25 cellular contexts compared by ENCODE assay signal in genomic region chr11:30852645-30853044, GRCh38.
DNase-seq lines count a peak whose midpoint lies in the region; ATAC-seq, FAIRE-seq and TF ChIP-seq lines count a peak whose summit lies in the region.
"Had no signal": no experiment of that assay in that cellular context is flagged by ENCODE, and none has a peak within 500 bp of the region (broad histone marks: within the 10 kb centered on the region; RNA-seq: fewer than 3 reads in every experiment).

No MANE protein-coding gene starts in this region.

- DNase-seq in HepG2 (ENCODE audit: low spot score) (no peak), right lobe of liver (no peak), NCI-H69 (lab: John Stamatoyannopoulos, UW) (peak; percentile 40), K562 (ENCODE audit: extremely low read depth in 1 of 4, low spot score in 3 of 4) (no peak), lower leg skin (ENCODE audit: low spot score in 2 of 2) (no peak), NAMALWA (ENCODE audit: low spot score) (no peak)
- DNase-seq: ACHN; BE2C; C1 segment of cervical spinal cord; CD4-positive, alpha-beta memory T cell; CD4-positive, CD25-positive, alpha-beta regulatory T cell; CD8-positive, alpha-beta memory T cell; COR-L47; DMS 273 treated with DMSO at 0.1 percent for 48 hours; DMS153; DMS53; DMS79; DND-41; EL; GDM1 had no signal

- H3K79me2 ChIP-seq in HepG2 (ENCODE audit: insufficient read depth, low read length) (no peaks in the 10 kb centered on the region), K562 (ENCODE audit: control insufficient read depth, insufficient read depth, low read length) (no peaks in the 10 kb centered on the region)

- no peak overlapping the region for H3K27ac ChIP-seq in HepG2 (ENCODE audit: extremely low read length, insufficient read depth, low read length)
- no peak overlapping the region for H3K27ac ChIP-seq in right lobe of liver
- H3K27ac ChIP-seq in K562 (ENCODE audit: extremely low read depth, low read depth, low read length) = no peak overlapping the region
- H3K27ac ChIP-seq: 22Rv1, BLaER1 had no signal

- intact Hi-C loops in HepG2 (cut with micrococcal nuclease; ENCODE audit: unreplicated experiment) = no loop called here
- intact Hi-C loops in right lobe of liver (cut with DNase I) = no loop called here
- intact Hi-C loops in K562 (cut with micrococcal nuclease) = no loop called here
- intact Hi-C loops in lower leg skin (cut with DNase I; ENCODE audit: low total_unique reads) = no loop called here

- CTCF ChIA-PET in HepG2 (lab: Yijun Ruan, JAX; ENCODE audit: low intra/inter-chr PET ratio, low total read pairs) = no interaction called here
- CTCF ChIA-PET in K562 (lab: Yijun Ruan, JAX; ENCODE audit: low intra/inter-chr PET ratio) = no interaction called here

- H2AFZ ChIP-seq in HepG2 (ENCODE audit: low read length) (no peak overlapping the region), K562 (ENCODE audit: low read depth, low read length) (no peak overlapping the region)

- TF ChIP-seq CTCF in HepG2 (CRISPR knock-in tag; IDR thresholded peaks at IDR 0.05) (no peak), right lobe of liver (IDR thresholded peaks at IDR 0.05) (no peak), K562 (IDR thresholded peaks at IDR 0.05 in 2 of 3, conservative IDR thresholded peaks at IDR 0.05 in 1 of 3; ENCODE audit: insufficient read depth in 2 of 3, low read depth in 1 of 3, low read length in 3 of 3) (no peak), lower leg skin (IDR thresholded peaks at IDR 0.05) (no peak)

- POLR2A ChIA-PET in HepG2 (lab: Yijun Ruan, JAX) (no interaction called here), K562 (lab: Yijun Ruan, JAX) (no interaction called here)

- H3K36me3 ChIP-seq in HepG2 (replicated peaks in 1 of 2; ENCODE audit: control insufficient read depth in 1 of 2, insufficient read depth in 2 of 2, low read length in 2 of 2) (no peaks in the 10 kb centered on the region), right lobe of liver (no peaks in the 10 kb centered on the region), K562 (ENCODE audit: control insufficient read depth, insufficient read depth, low read length) (no peaks in the 10 kb centered on the region)
- H3K36me3 ChIP-seq: BE2C, BLaER1 had no signal

- no peak for ATAC-seq in HepG2
- no peak for ATAC-seq in right lobe of liver
- ATAC-seq in K562 = no peak
- ATAC-seq in GM18502 (IDR thresholded peaks at IDR 0.05; ENCODE audit: poor library complexity, unreplicated experiment) = no peak
- ATAC-seq: GM12878 had no signal

- no peak overlapping the region for H3K4me2 ChIP-seq in HepG2 (ENCODE audit: low read depth, low read length)
- no peak overlapping the region for H3K4me2 ChIP-seq in K562 (ENCODE audit: insufficient read depth, low read length)
- H3K4me2 ChIP-seq: BLaER1 had no signal

- BruUV-seq in HepG2 (replicated peaks; lab: Mats Ljungman, UMichigan) (no TSS peak), K562 (replicated peaks; lab: Mats Ljungman, UMichigan) (no TSS peak)

- FAIRE-seq in HepG2 (lab: Jason Lieb, UNC) (no peak), K562 (lab: Jason Lieb, UNC) (no peak)
- FAIRE-seq: GM12878, GM12892 had no signal

- H3K9me1 ChIP-seq in K562 (ENCODE audit: control insufficient read depth, insufficient read depth, low read length) = no peaks in the 10 kb centered on the region

- H3K9me3 ChIP-seq in HepG2 (ENCODE audit: low read length) (no peaks in the 10 kb centered on the region), right lobe of liver (no peaks in the 10 kb centered on the region), K562 (replicated peaks; ENCODE audit: control insufficient read depth, insufficient read depth, low read depth, low read length) (no peaks in the 10 kb centered on the region)
- H3K9me3 ChIP-seq: BE2C had no signal

- no peak for TF ChIP-seq POLR2A in HepG2 (IDR thresholded peaks at IDR 0.05; ENCODE audit: insufficient read depth in 1 of 2, low read depth in 2 of 2, low read length in 2 of 2)
- TF ChIP-seq POLR2A in right lobe of liver (IDR thresholded peaks at IDR 0.05) = no peak
- no peak for TF ChIP-seq POLR2A in K562 (conservative IDR thresholded peaks at IDR 0.05)
- no peak for TF ChIP-seq POLR2A in lower leg skin (IDR thresholded peaks at IDR 0.05)

- no peak overlapping the region for H3K4me3 ChIP-seq in HepG2 (replicated peaks in 1 of 3; ENCODE audit: insufficient read depth in 1 of 3, low read depth in 2 of 3, low read length in 3 of 3)
- no peak overlapping the region for H3K4me3 ChIP-seq in right lobe of liver
- no peak overlapping the region for H3K4me3 ChIP-seq in K562
- H3K4me3 ChIP-seq in lower leg skin (ENCODE audit: low read depth, poor library complexity, severe bottlenecking) = no peak overlapping the region
- H3K4me3 ChIP-seq: BLaER1, GM12878 had no signal

- TF ChIP-seq RAD21 in HepG2 (CRISPR knock-in tag; IDR thresholded peaks at IDR 0.05) = no peak
- no peak for TF ChIP-seq RAD21 in K562 (CRISPR knock-in tag; conservative IDR thresholded peaks at IDR 0.05 in 1 of 2, IDR thresholded peaks at IDR 0.05 in 1 of 2)

- no peaks in the 10 kb centered on the region for H4K20me1 ChIP-seq in HepG2 (ENCODE audit: insufficient read depth, low read length)
- no peaks in the 10 kb centered on the region for H4K20me1 ChIP-seq in K562 (replicated peaks; ENCODE audit: control insufficient read depth, insufficient read depth, low read length)
- H4K20me1 ChIP-seq: BLaER1 had no signal

- WGBS in HepG2 (ENCODE audit: low lambda C conversion rate) = 33% methylated on average over 4 of the region's 4 CpGs
- 86% methylated on average over 4 of the region's 4 CpGs for WGBS in right lobe of liver (ENCODE audit: insufficient coverage, low coverage, low lambda C conversion rate, missing lambda C conversion rate)
- WGBS in K562 (ENCODE audit: insufficient coverage, low coverage, missing lambda C conversion rate) = 2% methylated on average over 4 of the region's 4 CpGs
- WGBS in lower leg skin, 2 donors = 79 to 92% methylated on average over 4 of the region's 4 CpGs

- in situ Hi-C loops in HepG2 (cut with HindIII; ENCODE audit: extremely low pct_ligation_motif_present, low pct_unique_long_range_greater_than_20kb) = loop anchor here (10.0 kb wide), 1 partner anchor 498 kb away; no protein-coding TSS in a partner anchor
- in situ Hi-C loops in K562 (cut with MboI) = no loop called here

- H3K27me3 ChIP-seq in HepG2 (ENCODE audit: control insufficient read depth in 1 of 2, insufficient read depth in 2 of 2, low read length in 2 of 2) (no peaks in the 10 kb centered on the region), right lobe of liver (no peaks in the 10 kb centered on the region), K562 (ENCODE audit: control insufficient read depth in 2 of 2, insufficient read depth in 2 of 2, low read length in 2 of 2) (no peaks in the 10 kb centered on the region)
- H3K27me3 ChIP-seq: BE2C, BLaER1 had no signal

- H3K9ac ChIP-seq in HepG2 (ENCODE audit: insufficient read depth, low read depth, low read length) (no peak overlapping the region), K562 (ENCODE audit: insufficient read depth in 1 of 2, low read depth in 2 of 2, low read length in 2 of 2) (no peak overlapping the region)
- H3K9ac ChIP-seq: BLaER1 had no signal

- no peaks in the 10 kb centered on the region for H3K4me1 ChIP-seq in HepG2 (ENCODE audit: insufficient read depth, low read length)
- H3K4me1 ChIP-seq in right lobe of liver = no peaks in the 10 kb centered on the region
- H3K4me1 ChIP-seq in K562 (replicated peaks in 1 of 2; ENCODE audit: control insufficient read depth in 2 of 2, insufficient read depth in 2 of 2, low read length in 2 of 2) = no peaks in the 10 kb centered on the region
- H3K4me1 ChIP-seq: BE2C, BLaER1 had no signal

- TF ChIP-seq EP300 in HepG2 (IDR thresholded peaks at IDR 0.05; ENCODE audit: low read depth in 2 of 2, low read length in 2 of 2) (no peak), HepG2 (CRISPR knock-in tag; IDR thresholded peaks at IDR 0.05; ENCODE audit: borderline replicate concordance) (no peak), K562 (IDR thresholded peaks at IDR 0.05; ENCODE audit: low read length) (no peak)

TF ChIP-seq in HepG2, 621 proteins besides CTCF, POLR2A, EP300 and RAD21:
- TF ChIP-seq ZNF703 (CRISPR knock-in tag; IDR thresholded peaks at IDR 0.05; ENCODE audit: borderline replicate concordance) = no peak
- TF ChIP-seq AHR (CRISPR knock-in tag; IDR thresholded peaks at IDR 0.05) = no peak
- TF ChIP-seq MAFF (IDR thresholded peaks at IDR 0.05; ENCODE audit: low read depth, low read length) = peak; percentile 78
- TF ChIP-seq MAFK (conservative IDR thresholded peaks at IDR 0.05 in 1 of 2, IDR thresholded peaks at IDR 0.05 in 1 of 2; ENCODE audit: low read length in 2 of 2) = peak; percentile 60 to 83; a peak in 3 of 4 replicates

TF ChIP-seq in K562, 482 proteins besides CTCF, POLR2A, EP300 and RAD21:
- peak; percentile 35; the same call in 1 of the 2 replicates for TF ChIP-seq ZNF316 (IDR thresholded peaks at IDR 0.05)
- TF ChIP-seq ZNF766 (CRISPR knock-in tag; conservative IDR thresholded peaks at IDR 0.05) = no peak

Comparison
In these comparisons a context has a peak if more than half of its experiments do, and no peak if none do; other contexts are left out.
1. Of the 241 proteins assayed by ChIP-seq in both HepG2 and K562: peak only in HepG2: MAFF and MAFK; only in K562: none; in both: none; in neither: 239.